Comparison of ENCODE assay signal across 29 cellular contexts in the genomic region with DNA sequence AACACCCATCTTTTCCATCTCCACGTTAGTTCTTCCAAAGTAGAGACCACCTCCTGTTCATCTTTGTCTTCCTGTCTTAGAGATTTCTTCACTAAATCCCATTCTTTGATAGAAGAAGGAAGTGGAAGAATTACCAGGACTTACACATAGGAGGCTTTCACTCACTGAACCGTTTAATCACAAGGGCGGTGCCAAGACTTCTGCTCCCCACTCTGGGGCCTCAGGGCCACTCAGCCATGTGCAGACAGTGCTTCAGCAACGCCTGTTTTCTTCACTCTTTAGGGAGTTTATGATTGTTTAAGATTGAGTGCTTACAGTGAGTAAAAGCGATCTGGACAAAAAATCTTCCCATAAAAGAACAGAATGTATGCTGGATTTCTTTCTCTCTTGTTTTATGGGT.
"Had no signal": no experiment of that assay in that cellular context is flagged by ENCODE, and none has a peak within 500 bp of the region (broad histone marks: within the 10 kb centered on the region; RNA-seq: fewer than 3 reads in every experiment).

No MANE protein-coding gene starts in this region.

- H3K27ac ChIP-seq: breast epithelium, VCaP had no signal

- H3K4me1 Mint-ChIP-seq: activated CD4-positive, alpha-beta memory T cell treated with anti-CD3 and anti-CD28 coated beads, Interleukin-2, amount 10 ng/mL, durations not matched to agents 7 days and 5 days; activated CD4-positive, alpha-beta T cell treated with anti-CD3 and anti-CD28 coated beads, Interleukin-2, amount 10 ng/mL, durations not matched to agents 7 days and 5 days had no signal

- ATAC-seq: PC-3 had no signal

- H3K27me3 ChIP-seq: MG63 had no signal

- H3K9me3 ChIP-seq: MG63 had no signal

- FAIRE-seq: RCC 7860, TTC549 had no signal

- H3K4me1 ChIP-seq: breast epithelium had no signal

- H3K36me3 Mint-ChIP-seq: activated naive CD4-positive, alpha-beta T cell treated with anti-CD3 and anti-CD28 coated beads, Interleukin-2, amount 50 U/mL, for 24 hours had no signal

- H3K4me3 ChIP-seq: breast epithelium, MG63 had no signal

- DNase-seq: activated CD4-positive, alpha-beta memory T cell treated with anti-CD3 and anti-CD28 coated beads, Interleukin-2, amount 10 ng/mL, durations not matched to agents 7 days and 5 days; activated CD4-positive, alpha-beta T cell treated with anti-CD3 and anti-CD28 coated beads, Interleukin-2, amount 10 ng/mL, durations not matched to agents 7 days and 5 days; activated CD4-positive, CD25-positive, alpha-beta regulatory T cell; activated effector memory CD4-positive, alpha-beta T cell treated with Interleukin-2 at 50 U/mL for 16 hours; activated naive CD4-positive, alpha-beta T cell; activated T-cell treated with anti-CD3 and anti-CD28 coated beads, Interleukin-2, amount 50 U/mL, for 24 hours; aorta; MG63; MV-4-11; NCI-H1092 treated with DMSO at 0.1 percent for 48 hours; NCI-H1417 treated with DMSO at 0.1 percent for 48 hours; NCI-H1694; NCI-H2029; NCI-H2107; NCI-H2171 treated with DMSO at 0.1 percent for 48 hours; NCI-H226; NCI-H526; NCI-H774; NK-92 treated with Interleukin-12 subunit alpha and Interleukin-12 subunit beta, amount 100 ng/mL, for 24 hours; PC-3; SHP77 treated with DMSO at 0.1 percent for 48 hours; T-helper 2 cell; T1000 had no signal

- H3K27me3 Mint-ChIP-seq: activated CD4-positive, alpha-beta T cell treated with anti-CD3 and anti-CD28 coated beads, Interleukin-2, amount 10 ng/mL, durations not matched to agents 7 days and 5 days had no signal

- H3K27ac Mint-ChIP-seq: activated CD4-positive, alpha-beta memory T cell treated with anti-CD3 and anti-CD28 coated beads, Interleukin-2, amount 10 ng/mL, durations not matched to agents 7 days and 5 days; activated CD4-positive, alpha-beta T cell treated with anti-CD3 and anti-CD28 coated beads, Interleukin-2, amount 10 ng/mL, durations not matched to agents 7 days and 5 days; activated naive CD4-positive, alpha-beta T cell treated with anti-CD3 and anti-CD28 coated beads, Interleukin-2, amount 50 U/mL, for 24 hours; activated T-cell treated with anti-CD3 and anti-CD28 coated beads, Interleukin-2, amount 50 U/mL, for 24 hours; activated T-helper 1 cell treated with anti-CD3 and anti-CD28 coated beads, Interleukin-12 subunit alpha, Interleukin-12 subunit beta, Interleukin-2, Interleukin-4 antibody, amounts not matched to agents 30 ng/mL and 10 ng/mL and 1 ng/mL, durations not matched to agents 14 hours and 24 hours and 36 hours had no signal

- H3K36me3 ChIP-seq: breast epithelium, MG63 had no signal

- H3K4me3 Mint-ChIP-seq: activated CD4-positive, alpha-beta memory T cell treated with anti-CD3 and anti-CD28 coated beads, Interleukin-2, amount 10 ng/mL, durations not matched to agents 7 days and 5 days; activated CD4-positive, alpha-beta T cell treated with anti-CD3 and anti-CD28 coated beads, Interleukin-2, amount 10 ng/mL, durations not matched to agents 7 days and 5 days; activated naive CD4-positive, alpha-beta T cell treated with anti-CD3 and anti-CD28 coated beads, Interleukin-2, amount 50 U/mL, for 24 hours; activated T-cell treated with anti-CD3 and anti-CD28 coated beads, Interleukin-2, amount 50 U/mL, for 24 hours; activated T-helper 1 cell treated with anti-CD3 and anti-CD28 coated beads, Interleukin-12 subunit alpha, Interleukin-12 subunit beta, Interleukin-2, Interleukin-4 antibody, amounts not matched to agents 30 ng/mL and 10 ng/mL and 1 ng/mL, durations not matched to agents 14 hours and 24 hours and 36 hours had no signal
